ENCODE assay signal across 12 cellular contexts in the genomic region with DNA sequence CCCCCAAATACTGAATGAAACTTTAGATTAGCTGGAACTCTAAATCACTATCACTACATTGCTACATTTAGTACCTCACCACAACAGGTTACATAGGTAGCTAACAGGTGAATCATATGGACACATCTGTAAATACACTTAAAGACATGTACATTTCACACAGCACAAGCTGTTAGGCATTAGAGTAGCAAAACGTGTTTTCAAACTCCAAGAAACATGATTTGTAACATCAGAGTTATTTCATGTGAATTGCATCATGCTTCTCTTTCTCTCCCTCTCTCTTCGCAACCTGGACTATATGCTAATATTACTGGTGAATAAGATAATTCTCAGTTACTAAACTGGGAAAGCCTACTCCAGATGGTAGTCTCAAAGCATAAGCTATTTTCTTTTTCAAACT. TPM values are rescaled to one million over a fixed set of nuclear protein-coding genes. Genes with fewer than 3 reads are reported as not detected.
DNase-seq lines count a peak whose midpoint lies in the region; ATAC-seq and TF ChIP-seq lines count a peak whose summit lies in the region.
"Had no signal": no experiment of that assay in that cellular context is flagged by ENCODE, and none has a peak within 500 bp of the region (broad histone marks: within the 10 kb centered on the region; RNA-seq: fewer than 3 reads in every experiment).

No MANE protein-coding gene starts in this region.

- H3K4me3 ChIP-seq in choroid plexus epithelial cell (ENCODE audit: low read depth, low read length), result no peak overlapping the region

- TF ChIP-seq CTCF in choroid plexus epithelial cell (conservative IDR thresholded peaks at IDR 0.05; ENCODE audit: low read depth, low read length), result no peak
- TF ChIP-seq CTCF in osteocyte (IDR thresholded peaks at IDR 0.05), result no peak

- no peaks in the 10 kb centered on the region for H3K9me3 Mint-ChIP-seq in osteocyte (ENCODE audit: unreplicated experiment)
- H3K9me3 Mint-ChIP-seq: central memory CD8-positive, alpha-beta T cell had no signal

- peak overlapping the region; percentile 88 for H3K27ac Mint-ChIP-seq in osteocyte (ENCODE audit: unreplicated experiment)

- H3K36me3 Mint-ChIP-seq in osteocyte (ENCODE audit: unreplicated experiment), result peaks cover 24% of the 10 kb centered on the region

- DNase-seq in NCI-H1436 (lab: John Stamatoyannopoulos, UW) (peak; percentile 11), NCI-H1436 treated with DMSO at 0.1 percent for 48 hours (lab: John Stamatoyannopoulos, UW) (no peak), NCI-H460 (ENCODE audit: extremely low read depth, low read depth) (peak; percentile 77), choroid plexus epithelial cell (ENCODE audit: low read depth) (peak; percentile 67), osteocyte (ENCODE audit: extremely low spot score, unreplicated experiment) (no peak), NCI-H1092 treated with DMSO at 0.1 percent for 48 hours (lab: John Stamatoyannopoulos, UW) (no peak)
- DNase-seq: 8988T, NCI-H2227 treated with DMSO at 0.1 percent for 48 hours, right cardiac atrium had no signal

- H3K4me1 Mint-ChIP-seq in osteocyte (ENCODE audit: unreplicated experiment), result peaks cover 40% of the 10 kb centered on the region

- H3K4me3 Mint-ChIP-seq in osteocyte (ENCODE audit: unreplicated experiment), result peak overlapping the region; percentile 30
- H3K4me3 Mint-ChIP-seq: central memory CD8-positive, alpha-beta T cell had no signal

- no peak for ATAC-seq in GM19397 (IDR thresholded peaks at IDR 0.05; ENCODE audit: unreplicated experiment)
- ATAC-seq in GM21360 (IDR thresholded peaks at IDR 0.05; ENCODE audit: unreplicated experiment), result no peak
- ATAC-seq: right cardiac atrium had no signal

- no peaks in the 10 kb centered on the region for H3K27me3 Mint-ChIP-seq in osteocyte (ENCODE audit: unreplicated experiment)
- H3K27me3 Mint-ChIP-seq: central memory CD8-positive, alpha-beta T cell had no signal

RNA-seq across cellular contexts. Expression of gene SEL1L, which starts 4.3 kb away (rescaled TPM):
- total RNA-seq in NCI-H460 (2014; rRNA removed; shearing (Covaris generic)), result 82.9 and 95.2 TPM in 2 replicates
- polyA plus RNA-seq in NCI-H460 (2014; cell fraction: nucleus; rRNA removed), result 25.9 and 40.0 TPM in 2 replicates
- total RNA-seq in osteocyte, result 140 and 146 TPM in 2 replicates

Comparison
In these comparisons a context has a peak if more than half of its experiments do, and no peak if none do; other contexts are left out.
1. DNase-seq: peak in NCI-H1436 (single experiment), NCI-H460 (single experiment) and choroid plexus epithelial cell (single experiment); none in NCI-H1436 treated with DMSO at 0.1 percent for 48 hours (single experiment), osteocyte (single experiment) and NCI-H1092 treated with DMSO at 0.1 percent for 48 hours (single experiment).